Comparison of ENCODE assay signal across 8 cellular contexts in the genomic region with DNA sequence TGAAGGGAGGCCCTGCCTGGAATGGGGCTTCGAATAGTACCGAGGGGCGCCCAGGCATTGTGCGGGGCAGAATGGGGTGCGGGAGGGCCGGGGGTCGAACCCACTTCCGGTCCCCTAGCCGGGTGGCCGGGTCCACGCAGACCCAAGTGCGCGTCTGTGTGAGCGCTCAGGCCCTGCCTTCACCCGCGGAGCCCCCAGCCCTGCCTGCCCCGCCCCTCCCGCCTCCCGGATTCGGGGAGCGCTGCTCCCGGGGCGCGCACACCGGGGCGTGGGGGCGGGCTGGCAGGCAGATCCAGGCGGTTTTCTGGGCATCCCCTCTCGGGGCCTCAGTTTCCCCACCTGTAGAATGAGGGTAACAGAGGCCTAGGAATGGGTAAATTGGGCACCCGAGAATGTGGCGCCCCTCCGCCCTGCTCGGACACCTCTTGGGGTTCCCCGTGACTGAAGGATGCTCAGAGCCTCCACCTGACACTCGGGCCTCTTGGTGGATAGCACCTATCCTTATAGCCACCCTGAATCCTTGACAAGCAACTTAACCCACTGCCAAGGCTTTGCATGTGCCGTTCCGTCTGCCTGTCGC. TPM values are rescaled to one million over a fixed set of nuclear protein-coding genes. Genes with fewer than 3 reads are reported as not detected.
DNase-seq lines count a peak whose midpoint lies in the region; ATAC-seq and TF ChIP-seq lines count a peak whose summit lies in the region.

No MANE protein-coding gene starts in this region.

- DNase-seq in NCI-H1417 (lab: John Stamatoyannopoulos, UW) (peak in 2 of 3 experiments; percentile 31 to 44), NCI-H1417 treated with DMSO at 0.1 percent for 48 hours (lab: John Stamatoyannopoulos, UW) (no peak), neural progenitor cell (ENCODE audit: low spot score) (peak; percentile 46), NCI-H2107 treated with DMSO at 0.1 percent for 48 hours (lab: John Stamatoyannopoulos, UW; ENCODE audit: unreplicated experiment) (no peak), SHP77 treated with DMSO at 0.1 percent for 48 hours (lab: John Stamatoyannopoulos, UW) (no peak), DMS79 treated with DMSO at 0.1 percent for 48 hours (lab: John Stamatoyannopoulos, UW) (no peak)
- no peak for DNase-seq in effector memory CD8-positive, alpha-beta T cell

- H3K9ac ChIP-seq in SU-DHL-6 (ENCODE audit: low read length) (peak overlapping the region; percentile 92), neural progenitor cell (peak overlapping the region; percentile 93)

- H3K9me3 Mint-ChIP-seq in effector memory CD8-positive, alpha-beta T cell: no peaks in the 10 kb centered on the region
- H3K9me3 Mint-ChIP-seq in neural progenitor cell: no peaks in the 10 kb centered on the region

- H3K36me3 ChIP-seq in SU-DHL-6 (ENCODE audit: low read length) (no peaks in the 10 kb centered on the region), neural progenitor cell (no peaks in the 10 kb centered on the region)

- no peaks in the 10 kb centered on the region for H3K9me3 ChIP-seq in SU-DHL-6 (ENCODE audit: insufficient read depth, low read length)
- no peaks in the 10 kb centered on the region for H3K9me3 ChIP-seq in neural progenitor cell (ENCODE audit: low read depth)

- H3K27ac ChIP-seq in SU-DHL-6 (ENCODE audit: low read depth, low read length) (peak overlapping the region; percentile 58), neural progenitor cell (no peak overlapping the region)

- ATAC-seq in effector memory CD8-positive, alpha-beta T cell (replicated peaks): no peak

- H2AFZ ChIP-seq in SU-DHL-6 (ENCODE audit: low read depth, low read length, severe bottlenecking) (peak overlapping the region; percentile 3), neural progenitor cell (replicated peaks) (peak overlapping the region; percentile 55)

- H3K27ac Mint-ChIP-seq in effector memory CD8-positive, alpha-beta T cell: peak overlapping the region; percentile 75 to 84
- peak overlapping the region; percentile 97 for H3K27ac Mint-ChIP-seq in neural progenitor cell

- peak overlapping the region; percentile 75 for H3K4me2 ChIP-seq in SU-DHL-6 (ENCODE audit: low read depth, low read length, poor library complexity, severe bottlenecking)
- H3K4me2 ChIP-seq in neural progenitor cell: peak overlapping the region; percentile 91

- no peaks in the 10 kb centered on the region for H3K27me3 ChIP-seq in SU-DHL-6 (ENCODE audit: low read length)
- H3K27me3 ChIP-seq in neural progenitor cell: no peaks in the 10 kb centered on the region

- H4K20me1 ChIP-seq in SU-DHL-6 (ENCODE audit: low read depth, low read length) (no peaks in the 10 kb centered on the region), neural progenitor cell (ENCODE audit: low read depth) (peaks cover 26% of the 10 kb centered on the region)

- TF ChIP-seq CTCF in SU-DHL-6 (IDR thresholded peaks at IDR 0.05; ENCODE audit: insufficient read depth, low read length, poor library complexity, severe bottlenecking) (no peak), neural progenitor cell (IDR thresholded peaks at IDR 0.05) (no peak)

- H3K9me2 ChIP-seq in SU-DHL-6 (replicated peaks; ENCODE audit: insufficient read depth, low read length): no peaks in the 10 kb centered on the region

- peaks cover 32 to 45% of the 10 kb centered on the region in 2 donors for H3K4me1 Mint-ChIP-seq in effector memory CD8-positive, alpha-beta T cell (ENCODE audit: low read depth in 2 of 2)
- peaks cover 32% of the 10 kb centered on the region for H3K4me1 Mint-ChIP-seq in neural progenitor cell

- no peaks in the 10 kb centered on the region for H3K27me3 Mint-ChIP-seq in effector memory CD8-positive, alpha-beta T cell
- peaks cover 7% of the 10 kb centered on the region for H3K27me3 Mint-ChIP-seq in neural progenitor cell (ENCODE audit: insufficient read depth, low read depth)

- 0 out of 2 replicates have a peak, but pooled peaks cover 12% of the 10 kb centered on the region for H3F3A ChIP-seq in SU-DHL-6 (ENCODE audit: insufficient read depth)
- peaks cover 43% of the 10 kb centered on the region for H3F3A ChIP-seq in neural progenitor cell (ENCODE audit: low read depth)

- peaks cover 33% of the 10 kb centered on the region for H3K36me3 Mint-ChIP-seq in effector memory CD8-positive, alpha-beta T cell (ENCODE audit: insufficient read depth)
- H3K36me3 Mint-ChIP-seq in neural progenitor cell: peaks cover 3% of the 10 kb centered on the region

- H3K4me1 ChIP-seq in neural progenitor cell: peaks cover 16% of the 10 kb centered on the region

- H3K79me2 ChIP-seq in SU-DHL-6 (ENCODE audit: insufficient read depth, low read length) (peaks cover 21% of the 10 kb centered on the region), neural progenitor cell (ENCODE audit: low read depth) (peaks cover 25% of the 10 kb centered on the region)

- H3K4me3 Mint-ChIP-seq in effector memory CD8-positive, alpha-beta T cell: peak overlapping the region; percentile 80 to 87
- H3K4me3 Mint-ChIP-seq in neural progenitor cell: peak overlapping the region; percentile 92

- H3K4me3 ChIP-seq in SU-DHL-6 (ENCODE audit: insufficient read depth, low read length, poor library complexity, severe bottlenecking): peak overlapping the region; percentile 86
- H3K4me3 ChIP-seq in neural progenitor cell: peak overlapping the region; percentile 91

RNA-seq across cellular contexts. Expression of gene PIK3R2, which starts 0.7 kb away (rescaled TPM):
- 21.4 and 41.8 TPM in 2 replicates for total RNA-seq in neural progenitor cell (ENCODE audit: low replicate concordance)

RNA-seq across cellular contexts. Expression of gene IFI30, which starts 20.0 kb away (rescaled TPM):
- total RNA-seq in neural progenitor cell (ENCODE audit: low replicate concordance): 0.62 TPM in 1 of 2 replicates, not detected in the other

RNA-seq across cellular contexts. Expression of gene MPV17L2, which starts 39.4 kb away (rescaled TPM):
- total RNA-seq in neural progenitor cell (ENCODE audit: low replicate concordance): 28.1 and 37.7 TPM in 2 replicates

RNA-seq across cellular contexts. Expression of gene RAB3A, which starts 50.2 kb away (rescaled TPM):
- total RNA-seq in neural progenitor cell (ENCODE audit: low replicate concordance): 1.1 and 1.5 TPM in 2 replicates

RNA-seq across cellular contexts. Expression of gene MAST3, which starts 56.1 kb away (rescaled TPM):
- 2.1 and 5.1 TPM in 2 replicates for total RNA-seq in neural progenitor cell (ENCODE audit: low replicate concordance)

Comparison
In these comparisons a context has a peak if more than half of its experiments do, and no peak if none do; other contexts are left out.
1. DNase-seq: peak in NCI-H1417 (2 of 3) and neural progenitor cell (single experiment); none in NCI-H1417 treated with DMSO at 0.1 percent for 48 hours (single experiment), effector memory CD8-positive, alpha-beta T cell (0 of 3), NCI-H2107 treated with DMSO at 0.1 percent for 48 hours (single experiment), SHP77 treated with DMSO at 0.1 percent for 48 hours (single experiment) and DMS79 treated with DMSO at 0.1 percent for 48 hours (single experiment).